17 cellular contexts compared by ENCODE assay signal in genomic region chr21:46627726-46628125, GRCh38. TPM values are rescaled to one million over a fixed set of nuclear protein-coding genes. Genes with fewer than 3 reads are reported as not detected.
"Had no signal": no experiment of that assay in that cellular context is flagged by ENCODE, and none has a peak within 500 bp of the region (broad histone marks: within the 10 kb centered on the region; RNA-seq: fewer than 3 reads in every experiment).

No MANE protein-coding gene starts in this region.

- H3K27me3 Mint-ChIP-seq: activated T-helper 17 cell treated with anti-CD3 and anti-CD28 coated beads, Interleukin-2, amount 50 U/mL, for 72 hours had no signal

- H3K4me3 ChIP-seq: coronary artery, gastrocnemius medialis, left lung, tibial artery had no signal

- H3K27me3 ChIP-seq: left lung had no signal

- DNase-seq: activated CD4-positive, alpha-beta T cell treated with anti-CD3 and anti-CD28 coated beads, Interleukin-2, amount 50 U/mL, for 48 hours; activated naive CD4-positive, alpha-beta T cell; activated T-cell treated with anti-CD3 and anti-CD28 coated beads, Interleukin-2, amount 50 U/mL, for 1 hour; aorta; gastrocnemius medialis; head of caudate nucleus; left lung; midbrain; stimulated activated CD4-positive, alpha-beta T cell treated with anti-CD3 and anti-CD28 coated beads, Interleukin-2, amount 100 ng/mL, for 24 hours; stimulated activated naive CD8-positive, alpha-beta T cell treated with anti-CD3 and anti-CD28 coated beads, Interleukin-15, Interleukin-2, amounts not matched to agents 100 U/mL and 50 U/mL, for 24 hours; substantia nigra; tibial artery; WERI-Rb-1 had no signal

- H3K27ac ChIP-seq: coronary artery, gastrocnemius medialis, tibial artery, WERI-Rb-1 had no signal

- H3K9me3 Mint-ChIP-seq: activated T-helper 17 cell treated with anti-CD3 and anti-CD28 coated beads, Interleukin-2, amount 50 U/mL, for 72 hours had no signal

- H3K4me1 ChIP-seq: gastrocnemius medialis had no signal

- H3K36me3 ChIP-seq: gastrocnemius medialis, left lung, WERI-Rb-1 had no signal

- H3K27ac Mint-ChIP-seq: progenitor cell of endocrine pancreas had no signal

RNA-seq across cellular contexts. Expression of gene S100B, which starts 22.8 kb away (rescaled TPM):
- total RNA-seq: activated T-helper 17 cell treated with anti-CD3 and anti-CD28 coated beads, Interleukin-2, amount 50 U/mL, for 72 hours; kidney epithelial cell; progenitor cell of endocrine pancreas had no signal
